Comparison of ENCODE assay signal across 26 cellular contexts in genomic region chr21:46594276-46594675, GRCh38. TPM values are rescaled to one million over a fixed set of nuclear protein-coding genes. Genes with fewer than 3 reads are reported as not detected.
"Had no signal": no experiment of that assay in that cellular context is flagged by ENCODE, and none has a peak within 500 bp of the region (broad histone marks: within the 10 kb centered on the region; RNA-seq: fewer than 3 reads in every experiment).

No MANE protein-coding gene starts in this region.

- H3K9me3 ChIP-seq: right atrium auricular region, testis, upper lobe of right lung, vagina had no signal

- H3K36me3 ChIP-seq: heart left ventricle, right atrium auricular region, sigmoid colon, upper lobe of right lung, vagina had no signal

- H3K27ac ChIP-seq: heart left ventricle, right atrium auricular region, sigmoid colon, skin epidermis, testis, tibial nerve, upper lobe of right lung, vagina had no signal

- H3K27me3 ChIP-seq: heart left ventricle, right atrium auricular region, sigmoid colon, testis, tibial nerve, upper lobe of right lung, vagina had no signal

- H3K4me3 ChIP-seq: heart left ventricle, mucosa of descending colon, right atrium auricular region, sigmoid colon, skin epidermis, testis, tibial nerve, upper lobe of right lung, vagina had no signal

- DNase-seq: effector CD4-positive, alpha-beta T cell; endodermal cell; heart left ventricle; hippocampal formation; kidney glomerular epithelial cell; mammary epithelial cell; mucosa of descending colon; natural killer cell; posterior cingulate gyrus; sigmoid colon; stimulated activated CD4-positive, alpha-beta T cell treated with anti-CD3 and anti-CD28 coated beads, Interleukin-2, amount 100 ng/mL, for 24 hours; stimulated activated CD4-positive, alpha-beta T cell treated with anti-CD3 and anti-CD28 coated beads, Interleukin-4, amount 100 ng/mL, for 4 hours; stimulated activated naive B cell treated with anti-CD40 and anti-IgM and Interleukin-4, amounts not matched to agents 10 μg/mL and 1 μg/mL and 100 μg/mL, for 72 hours; stimulated activated naive CD8-positive, alpha-beta T cell treated with anti-CD3 and anti-CD28 coated beads, Interleukin-15, amount 100 ng/mL, for 72 hours; testis; upper lobe of right lung had no signal

RNA-seq across cellular contexts. Expression of gene S100B, which starts 10.6 kb away (rescaled TPM):
- total RNA-seq: dermis microvascular lymphatic vessel endothelial cell, endodermal cell, endothelial cell of umbilical vein, glomerular endothelial cell, left lobe of liver, osteocyte, pulmonary artery endothelial cell had no signal
- polyA plus RNA-seq: endothelial cell of umbilical vein had no signal
